ENCODE assay signal across 14 cellular contexts in the genomic region with DNA sequence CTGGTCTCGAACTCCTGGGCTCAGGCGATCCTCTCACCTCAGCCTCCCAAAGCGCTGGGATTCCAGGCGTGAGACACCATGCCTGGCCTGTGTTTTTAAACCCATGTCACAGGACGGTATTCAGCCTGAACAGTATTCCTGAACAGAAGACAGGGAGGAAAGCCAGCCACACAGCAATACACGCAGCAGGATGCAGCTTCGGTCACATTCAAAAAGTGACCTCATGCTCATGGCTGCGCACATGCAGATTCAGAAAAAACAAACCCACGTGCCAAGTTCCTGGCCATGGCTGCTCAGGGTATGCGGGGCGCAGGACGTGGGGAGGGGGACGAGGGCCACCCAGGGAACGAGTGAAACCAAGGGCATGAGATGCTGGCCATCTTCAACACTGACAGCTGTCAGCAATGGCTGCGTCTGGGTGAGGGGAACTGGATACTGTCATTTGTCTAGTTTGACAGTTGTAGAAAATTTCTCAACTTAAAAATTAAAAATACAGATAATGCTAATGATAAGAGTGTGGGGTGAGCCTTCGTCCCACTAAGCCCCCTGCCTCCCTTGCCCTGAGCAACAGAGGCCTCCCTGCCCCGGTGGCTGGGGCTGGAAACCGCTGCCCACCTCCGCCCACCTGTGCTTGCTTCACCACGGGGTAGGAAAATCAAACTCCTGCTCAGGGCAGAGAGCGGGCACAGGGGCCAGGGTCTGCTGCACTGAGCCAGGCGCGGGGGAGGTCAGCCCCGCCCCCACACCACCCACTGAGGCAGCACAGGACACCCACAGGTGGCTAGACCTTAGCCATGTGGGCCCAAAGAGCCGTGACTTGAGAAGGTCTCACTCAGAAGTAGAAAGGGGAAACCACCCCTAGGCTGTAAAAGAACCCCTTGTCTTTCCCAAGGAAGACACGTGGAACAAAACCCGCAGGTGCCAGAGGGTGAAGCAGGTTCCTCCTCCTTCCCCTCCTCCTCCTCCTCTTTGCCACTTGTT.
DNase-seq lines count a peak whose midpoint lies in the region; ATAC-seq and TF ChIP-seq lines count a peak whose summit lies in the region.
"Had no signal": no experiment of that assay in that cellular context is flagged by ENCODE, and none has a peak within 500 bp of the region (broad histone marks: within the 10 kb centered on the region; RNA-seq: fewer than 3 reads in every experiment).

No MANE protein-coding gene starts in this region.

- intact Hi-C loops in gastrocnemius medialis (cut with DNase I; ENCODE audit: low total_unique reads), result no loop called here

- no peak overlapping the region for H3K27ac ChIP-seq in gastrocnemius medialis
- H3K27ac ChIP-seq: gastroesophageal sphincter, upper lobe of left lung had no signal

- H3K27me3 ChIP-seq in GM06990 (replicated peaks; ENCODE audit: control insufficient read depth, insufficient read depth, low read length), result no peaks in the 10 kb centered on the region
- no peaks in the 10 kb centered on the region for H3K27me3 ChIP-seq in gastrocnemius medialis
- H3K27me3 ChIP-seq: gastroesophageal sphincter, upper lobe of left lung had no signal

- DNase-seq in GM06990 (ENCODE audit: extremely low read depth, insufficient read length) (peak; percentile 77), brain pericyte (ENCODE audit: low read depth, low spot score) (peak; percentile 67), NCI-H748 treated with DMSO at 0.1 percent for 48 hours (lab: John Stamatoyannopoulos, UW) (no peak), NCI-H1417 treated with DMSO at 0.1 percent for 48 hours (lab: John Stamatoyannopoulos, UW) (no peak), gastrocnemius medialis (no peak)
- DNase-seq: activated CD8-positive, alpha-beta memory T cell treated with anti-CD3 and anti-CD28 coated beads, Interleukin-2, amount 10 ng/mL, durations not matched to agents 7 days and 5 days; NCI-H1417 had no signal

- peaks cover 0 to 4% of the 10 kb centered on the region in 2 donors for H3K4me1 ChIP-seq in gastrocnemius medialis

- ATAC-seq in GM19468 (IDR thresholded peaks at IDR 0.05; ENCODE audit: extremely low read depth, unreplicated experiment) (peak; percentile 10), HG03064 (IDR thresholded peaks at IDR 0.05; ENCODE audit: low read depth, unreplicated experiment) (peak; percentile 48), HG03175 (IDR thresholded peaks at IDR 0.05; ENCODE audit: unreplicated experiment) (no peak), gastrocnemius medialis (no peak)
- ATAC-seq: activated CD8-positive, alpha-beta memory T cell treated with anti-CD3 and anti-CD28 coated beads, Interleukin-2, amount 10 ng/mL, durations not matched to agents 7 days and 5 days; activated naive CD8-positive, alpha-beta T cell treated with anti-CD3 and anti-CD28 coated beads, Interleukin-2, amount 50 U/mL, for 24 hours; gastroesophageal sphincter had no signal

- TF ChIP-seq POLR2A in gastrocnemius medialis (IDR thresholded peaks at IDR 0.05), result no peak

- no peak for TF ChIP-seq CTCF in GM06990 (IDR thresholded peaks at IDR 0.05; ENCODE audit: insufficient read depth, low read length, poor library complexity, severe bottlenecking)
- TF ChIP-seq CTCF in gastrocnemius medialis (IDR thresholded peaks at IDR 0.05 in 4 of 5, conservative IDR thresholded peaks at IDR 0.05 in 1 of 5), result no peak

- no peaks in the 10 kb centered on the region for H3K9me3 ChIP-seq in gastrocnemius medialis
- H3K9me3 ChIP-seq: gastroesophageal sphincter, upper lobe of left lung had no signal

- peaks cover 17% of the 10 kb centered on the region for H3K36me3 ChIP-seq in GM06990 (ENCODE audit: control insufficient read depth, insufficient read depth, low read length)
- no peaks in the 10 kb centered on the region for H3K36me3 ChIP-seq in gastrocnemius medialis

- in situ Hi-C loops in gastrocnemius medialis (cut with MboI; ENCODE audit: low sequenced_read_pairs in 4 of 4), result no loop called here

- H3K4me3 ChIP-seq in GM06990 (replicated peaks; ENCODE audit: low read depth, low read length) (no peak overlapping the region), gastrocnemius medialis (no peak overlapping the region)
- H3K4me3 ChIP-seq: gastroesophageal sphincter, smooth muscle cell, upper lobe of left lung had no signal

Comparison
In these comparisons a context has a peak if more than half of its experiments do, and no peak if none do; other contexts are left out.
1. DNase-seq: peak in GM06990 (single experiment) and brain pericyte (single experiment); none in NCI-H748 treated with DMSO at 0.1 percent for 48 hours (single experiment), NCI-H1417 treated with DMSO at 0.1 percent for 48 hours (single experiment) and gastrocnemius medialis (0 of 2).
2. ATAC-seq: peak in GM19468 (single experiment) and HG03064 (single experiment); none in HG03175 (single experiment) and gastrocnemius medialis (0 of 2).